In genomic region chr1:192807221-192807967, GRCh38 we compare ENCODE assay signal across 8 cellular contexts. TPM values are rescaled to one million over a fixed set of nuclear protein-coding genes. Genes with fewer than 3 reads are reported as not detected.
DNase-seq lines count a peak whose midpoint lies in the region; ATAC-seq and TF ChIP-seq lines count a peak whose summit lies in the region.

No MANE protein-coding gene starts in this region.

- H4K20me1 ChIP-seq in BLaER1 treated with 17β-estradiol and CSF1 and Interleukin-3, amounts not matched to agents 10 nM and 100 nM, result peaks cover 11 to 33% (median 19%) of the 10 kb centered on the region in 11 experiments; a peak in 19 of 22 replicates

- peak; percentile 30 for DNase-seq in RPMI7951 (ENCODE audit: low read depth)
- peak; percentile 16 for DNase-seq in effector CD4-positive, alpha-beta T cell
- no peak for DNase-seq in stimulated activated CD8-positive, alpha-beta memory T cell treated with anti-CD3 and anti-CD28 coated beads, Interleukin-4, amount 100 ng/mL, for 48 hours
- no peak for DNase-seq in NCI-H510A treated with DMSO at 0.1 percent for 48 hours (lab: John Stamatoyannopoulos, UW)

- ATAC-seq in GM18519 (IDR thresholded peaks at IDR 0.05; ENCODE audit: low FRiP score, unreplicated experiment) (peak; percentile 45), HG03039 (IDR thresholded peaks at IDR 0.05; ENCODE audit: unreplicated experiment) (peak; percentile 29)

- peaks cover 0 to 3% (median 0%) of the 10 kb centered on the region in 11 experiments; a peak in 1 of 22 replicates for H3K27me3 ChIP-seq in BLaER1 treated with 17β-estradiol and CSF1 and Interleukin-3, amounts not matched to agents 10 nM and 100 nM
- no peaks in the 10 kb centered on the region for H3K27me3 ChIP-seq in neutrophil

- H3K9ac ChIP-seq in BLaER1 treated with 17β-estradiol and CSF1 and Interleukin-3, amounts not matched to agents 10 nM and 100 nM, result peak overlapping the region in 10 of 11 experiments; percentile 79 to 94 (median 89); a peak in 15 of 22 replicates

- H3K9me3 ChIP-seq in BLaER1 treated with 17β-estradiol and CSF1 and Interleukin-3, amounts not matched to agents 10 nM and 100 nM (replicated peaks in 1 of 11), result no peaks in the 10 kb centered on the region
- H3K9me3 ChIP-seq in neutrophil, result peaks cover 6% of the 10 kb centered on the region

- TF ChIP-seq CTCF in neutrophil (IDR thresholded peaks at IDR 0.05), result peak; percentile 8

- peak overlapping the region; percentile 86 to 97 (median 91) for H3K4me2 ChIP-seq in BLaER1 treated with 17β-estradiol and CSF1 and Interleukin-3, amounts not matched to agents 10 nM and 100 nM

- H3K4me1 ChIP-seq in BLaER1 treated with 17β-estradiol and CSF1 and Interleukin-3, amounts not matched to agents 10 nM and 100 nM, result peaks cover 46 to 62% (median 54%) of the 10 kb centered on the region in 10 experiments
- peaks cover 25 to 52% of the 10 kb centered on the region in 2 experiments for H3K4me1 ChIP-seq in neutrophil (ENCODE audit: control insufficient read depth in 1 of 2, insufficient read depth in 1 of 2, low read depth in 1 of 2, low read length in 1 of 2)

- H3K36me3 ChIP-seq in BLaER1 treated with 17β-estradiol and CSF1 and Interleukin-3, amounts not matched to agents 10 nM and 100 nM, result peaks cover 16 to 22% (median 19%) of the 10 kb centered on the region in 11 experiments; a peak in 21 of 22 replicates
- peaks cover 35% of the 10 kb centered on the region for H3K36me3 ChIP-seq in neutrophil

- peak overlapping the region; percentile 81 to 94 (median 87) for H3K27ac ChIP-seq in BLaER1 treated with 17β-estradiol and CSF1 and Interleukin-3, amounts not matched to agents 10 nM and 100 nM
- H3K27ac ChIP-seq in neutrophil, result peak overlapping the region; percentile 99

- peak overlapping the region in 4 of 10 experiments; percentile 64 to 85 (median 76); a peak in 4 of 20 replicates for H3K4me3 ChIP-seq in BLaER1 treated with 17β-estradiol and CSF1 and Interleukin-3, amounts not matched to agents 10 nM and 100 nM
- H3K4me3 ChIP-seq in neutrophil (ENCODE audit: low read depth in 1 of 2, low read length in 1 of 2), result peak overlapping the region; percentile 85 to 93

RNA-seq across cellular contexts. Expression of gene RGS2, which starts 1.4 kb away (rescaled TPM):
- total RNA-seq in RPMI7951 (2014; rRNA removed; shearing (Covaris generic)), result 24.7 and 26.9 TPM in 2 replicates

Comparison
In these comparisons a context has a peak if more than half of its experiments do, and no peak if none do; other contexts are left out.
1. DNase-seq: peak in RPMI7951 (single experiment) and effector CD4-positive, alpha-beta T cell (single experiment); none in stimulated activated CD8-positive, alpha-beta memory T cell treated with anti-CD3 and anti-CD28 coated beads, Interleukin-4, amount 100 ng/mL, for 48 hours (single experiment) and NCI-H510A treated with DMSO at 0.1 percent for 48 hours (single experiment).